8 cellular contexts compared by ENCODE assay signal in the genomic region with DNA sequence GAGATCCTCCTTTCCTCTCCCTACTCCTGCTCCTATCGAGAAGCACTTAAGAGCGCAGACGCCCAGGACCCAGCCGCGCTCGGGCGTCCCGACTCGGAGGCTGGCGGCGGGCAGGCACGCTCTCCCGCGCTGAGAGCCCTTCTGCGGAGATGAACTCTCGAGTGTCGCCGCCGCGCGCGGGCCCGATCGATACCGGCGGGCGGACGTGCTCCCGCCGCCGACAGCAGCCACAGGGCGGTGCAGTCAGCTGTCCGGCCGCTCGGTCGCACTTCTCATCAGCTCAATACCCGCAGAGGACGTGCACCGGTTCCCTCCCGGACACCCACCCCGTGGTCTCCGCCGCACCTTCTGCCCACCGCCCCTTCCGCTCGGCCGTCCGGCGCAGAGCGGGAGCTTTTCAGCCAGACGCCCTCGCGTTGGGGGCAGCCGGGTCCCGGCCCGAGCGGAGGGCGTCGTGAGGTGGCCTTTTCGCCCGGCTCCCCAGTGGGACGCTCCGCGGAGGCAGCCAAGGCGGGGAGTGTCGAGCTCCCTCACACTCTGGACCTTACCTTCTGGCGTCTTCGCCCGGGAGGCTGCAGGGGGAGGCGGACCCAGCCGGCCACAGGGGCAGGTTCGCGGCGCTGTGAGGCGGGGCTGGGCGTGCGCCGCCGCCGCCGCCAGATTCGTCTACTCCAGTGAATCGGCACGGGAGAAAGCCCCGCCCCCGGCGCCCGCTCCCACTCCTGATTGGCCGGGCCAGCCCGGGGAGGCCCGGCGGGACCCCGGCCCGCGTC. TPM values are rescaled to one million over a fixed set of nuclear protein-coding genes. Genes with fewer than 3 reads are reported as not detected.
A peak's percentile ranks its signal among the peaks of the same experiment; 100 is the strongest.
DNase-seq lines count a peak whose midpoint lies in the region; ATAC-seq lines count a peak whose summit lies in the region.

No MANE protein-coding gene starts in this region.

- H3K27ac ChIP-seq in duodenal mucosa (ENCODE audit: low read depth, low read length), result no peak overlapping the region

- H3K9ac ChIP-seq in duodenal mucosa (ENCODE audit: low read depth in 1 of 2, low read length in 2 of 2), result no peak overlapping the region

- intact Hi-C loops in activated CD4-positive, alpha-beta T cell treated with anti-CD3 and anti-CD28 coated beads, Interleukin-2, amount 10 ng/mL, durations not matched to agents 24 days and 14 days (cut with micrococcal nuclease), result loop anchor here (2.0 to 10.0 kb wide), 3 partner anchors 99 to 275 kb away; partner anchors contain the start of gene RALGAPA1

- peaks cover 8% of the 10 kb centered on the region for H3K4me1 Mint-ChIP-seq in activated CD4-positive, alpha-beta T cell treated with anti-CD3 and anti-CD28 coated beads, Interleukin-2, amount 10 ng/mL, durations not matched to agents 24 days and 14 days

- no peaks in the 10 kb centered on the region for H3K9me3 ChIP-seq in duodenal mucosa (ENCODE audit: control insufficient read depth in 1 of 2, low read length in 2 of 2)

- H3K27me3 Mint-ChIP-seq in activated CD4-positive, alpha-beta T cell treated with anti-CD3 and anti-CD28 coated beads, Interleukin-2, amount 10 ng/mL, durations not matched to agents 24 days and 14 days, result peaks cover 67% of the 10 kb centered on the region

- H3K36me3 ChIP-seq in duodenal mucosa (ENCODE audit: control insufficient read depth in 1 of 2, insufficient read depth in 2 of 2, low read length in 2 of 2), result no peaks in the 10 kb centered on the region

- no peaks in the 10 kb centered on the region for H3K36me3 Mint-ChIP-seq in activated CD4-positive, alpha-beta T cell treated with anti-CD3 and anti-CD28 coated beads, Interleukin-2, amount 10 ng/mL, durations not matched to agents 24 days and 14 days (ENCODE audit: low read depth)

- H3K9me3 Mint-ChIP-seq in activated CD4-positive, alpha-beta T cell treated with anti-CD3 and anti-CD28 coated beads, Interleukin-2, amount 10 ng/mL, durations not matched to agents 24 days and 14 days, result no peaks in the 10 kb centered on the region

- H3K4me3 ChIP-seq in duodenal mucosa (ENCODE audit: low read depth in 1 of 2, low read length in 2 of 2), result peak overlapping the region; percentile 62 to 72

- peaks cover 4 to 19% of the 10 kb centered on the region in 2 donors for H3K4me1 ChIP-seq in duodenal mucosa (ENCODE audit: control insufficient read depth in 1 of 2, insufficient read depth in 2 of 2, low read length in 2 of 2)

- H3K27ac Mint-ChIP-seq in activated CD4-positive, alpha-beta T cell treated with anti-CD3 and anti-CD28 coated beads, Interleukin-2, amount 10 ng/mL, durations not matched to agents 24 days and 14 days, result no peak overlapping the region

- peak; percentile 65 for DNase-seq in 8988T
- DNase-seq in NCI-H2171 (lab: John Stamatoyannopoulos, UW), result peak; percentile 86
- DNase-seq in activated CD4-positive, alpha-beta T cell treated with anti-CD3 and anti-CD28 coated beads, Interleukin-2, amount 10 ng/mL, durations not matched to agents 24 days and 14 days, result peak; percentile 90
- DNase-seq in lung microvascular endothelial cell (ENCODE audit: low read depth in 2 of 2), result peak; percentile 62 to 66
- DNase-seq in stimulated activated CD8-positive, alpha-beta memory T cell treated with anti-CD3 and anti-CD28 coated beads, Interleukin-12 subunit alpha, Interleukin-12 subunit beta, amount 100 ng/mL, for 4 hours (ENCODE audit: low read depth), result peak; percentile 33

- ATAC-seq in GM18520 (IDR thresholded peaks at IDR 0.05; ENCODE audit: unreplicated experiment), result peak; percentile 67
- peak; percentile 74 for ATAC-seq in HG03045 (IDR thresholded peaks at IDR 0.05; ENCODE audit: unreplicated experiment)

- H3K4me3 Mint-ChIP-seq in activated CD4-positive, alpha-beta T cell treated with anti-CD3 and anti-CD28 coated beads, Interleukin-2, amount 10 ng/mL, durations not matched to agents 24 days and 14 days, result peak overlapping the region; percentile 74

- peaks cover 32 to 46% of the 10 kb centered on the region in 2 donors for H3K27me3 ChIP-seq in duodenal mucosa (ENCODE audit: control insufficient read depth in 1 of 2, insufficient read depth in 2 of 2, low read length in 2 of 2)

RNA-seq across cellular contexts. Expression of gene INSM2, which starts 0.4 kb away (rescaled TPM):
- not detected in 2 replicates for total RNA-seq in activated CD4-positive, alpha-beta T cell treated with anti-CD3 and anti-CD28 coated beads, Interleukin-2, amount 10 ng/mL, durations not matched to agents 24 days and 14 days
- total RNA-seq in lung microvascular endothelial cell, result not detected in 2 replicates

Comparison
In these comparisons a context has a peak if more than half of its experiments do, and no peak if none do; other contexts are left out.
1. DNase-seq: peak in every context shown above with its lines; median percentile 90 in activated CD4-positive, alpha-beta T cell treated with anti-CD3 and anti-CD28 coated beads, Interleukin-2, amount 10 ng/mL, durations not matched to agents 24 days and 14 days; 86 in NCI-H2171; 65 in 8988T; 64 in lung microvascular endothelial cell; 33 in stimulated activated CD8-positive, alpha-beta memory T cell treated with anti-CD3 and anti-CD28 coated beads, Interleukin-12 subunit alpha, Interleukin-12 subunit beta, amount 100 ng/mL, for 4 hours.